19 cellular contexts compared by ENCODE assay signal in genomic region chr20:63155266-63156165, GRCh38.
"Had no signal": no experiment of that assay in that cellular context is flagged by ENCODE, and none has a peak within 500 bp of the region (broad histone marks: within the 10 kb centered on the region; RNA-seq: fewer than 3 reads in every experiment).

No MANE protein-coding gene starts in this region.

- H3K9me3 ChIP-seq: adrenal gland, esophagus muscularis mucosa, prostate gland, right atrium auricular region, thyroid gland had no signal

- ATAC-seq: activated CD8-positive, alpha-beta T cell treated with anti-CD3 and anti-CD28 coated beads, Interleukin-2, amount 10 ng/mL, durations not matched to agents 7 days and 5 days; left cardiac atrium had no signal

- H3K4me3 ChIP-seq: adrenal gland, coronary artery, esophagus muscularis mucosa, prostate gland, right atrium auricular region, thyroid gland had no signal

- H3K27me3 ChIP-seq: thyroid gland had no signal

- H3K27ac ChIP-seq: adrenal gland, coronary artery, esophagus muscularis mucosa, prostate gland, right atrium auricular region, thyroid gland had no signal

- H3K9me3 Mint-ChIP-seq: activated naive CD4-positive, alpha-beta T cell treated with anti-CD3 and anti-CD28 coated beads, Interleukin-2, amount 50 U/mL, for 24 hours; central memory CD8-positive, alpha-beta T cell; neural crest cell; stimulated activated naive CD8-positive, alpha-beta T cell treated with anti-CD3 and anti-CD28 coated beads, Interleukin-15, Interleukin-2, amounts not matched to agents 100 ng/mL and 50 ng/mL, for 24 hours had no signal

- H3K4me1 Mint-ChIP-seq: activated naive CD4-positive, alpha-beta T cell treated with anti-CD3 and anti-CD28 coated beads, Interleukin-2, amount 50 U/mL, for 24 hours; central memory CD8-positive, alpha-beta T cell; neural crest cell had no signal

- H3K36me3 Mint-ChIP-seq: activated naive CD4-positive, alpha-beta T cell treated with anti-CD3 and anti-CD28 coated beads, Interleukin-2, amount 50 U/mL, for 24 hours had no signal

- H3K4me1 ChIP-seq: adrenal gland, prostate gland, right atrium auricular region, thyroid gland had no signal

- DNase-seq: activated CD4-positive, alpha-beta T cell treated with anti-CD3 and anti-CD28 coated beads for 1 hour; activated CD4-positive, alpha-beta T cell treated with anti-CD3 and anti-CD28 coated beads, Interleukin-2, amount 50 U/mL, for 1 hour; activated CD8-positive, alpha-beta T cell treated with anti-CD3 and anti-CD28 coated beads, Interleukin-2, amount 10 ng/mL, durations not matched to agents 7 days and 5 days; activated gamma-delta T cell treated with Interleukin-2 at 50 U/mL for 16 hours; activated T-cell treated with anti-CD3 and anti-CD28 coated beads, Interleukin-2, amount 50 U/mL, for 1 hour; adrenal gland; left cardiac atrium; mesenchymal stem cell; stimulated activated CD4-positive, alpha-beta T cell treated with anti-CD3 and anti-CD28 coated beads, Interleukin-1b, Interleukin-23, amount 100 ng/mL, for 48 hours; T-helper 9 cell; thyroid gland had no signal

- H3K27ac Mint-ChIP-seq: activated CD8-positive, alpha-beta T cell treated with anti-CD3 and anti-CD28 coated beads, Interleukin-2, amount 10 ng/mL, durations not matched to agents 7 days and 5 days; activated naive CD4-positive, alpha-beta T cell treated with anti-CD3 and anti-CD28 coated beads, Interleukin-2, amount 50 U/mL, for 24 hours; stimulated activated naive CD8-positive, alpha-beta T cell treated with anti-CD3 and anti-CD28 coated beads, Interleukin-15, Interleukin-2, amounts not matched to agents 100 ng/mL and 50 ng/mL, for 24 hours had no signal

- H3K4me3 Mint-ChIP-seq: activated CD8-positive, alpha-beta T cell treated with anti-CD3 and anti-CD28 coated beads, Interleukin-2, amount 10 ng/mL, durations not matched to agents 7 days and 5 days; activated naive CD4-positive, alpha-beta T cell treated with anti-CD3 and anti-CD28 coated beads, Interleukin-2, amount 50 U/mL, for 24 hours; central memory CD8-positive, alpha-beta T cell; neural crest cell; stimulated activated naive CD8-positive, alpha-beta T cell treated with anti-CD3 and anti-CD28 coated beads, Interleukin-15, Interleukin-2, amounts not matched to agents 100 ng/mL and 50 ng/mL, for 24 hours had no signal

- H3K36me3 ChIP-seq: adrenal gland, esophagus muscularis mucosa, prostate gland, right atrium auricular region, thyroid gland had no signal
